13 cellular contexts compared by ENCODE assay signal in the genomic region with DNA sequence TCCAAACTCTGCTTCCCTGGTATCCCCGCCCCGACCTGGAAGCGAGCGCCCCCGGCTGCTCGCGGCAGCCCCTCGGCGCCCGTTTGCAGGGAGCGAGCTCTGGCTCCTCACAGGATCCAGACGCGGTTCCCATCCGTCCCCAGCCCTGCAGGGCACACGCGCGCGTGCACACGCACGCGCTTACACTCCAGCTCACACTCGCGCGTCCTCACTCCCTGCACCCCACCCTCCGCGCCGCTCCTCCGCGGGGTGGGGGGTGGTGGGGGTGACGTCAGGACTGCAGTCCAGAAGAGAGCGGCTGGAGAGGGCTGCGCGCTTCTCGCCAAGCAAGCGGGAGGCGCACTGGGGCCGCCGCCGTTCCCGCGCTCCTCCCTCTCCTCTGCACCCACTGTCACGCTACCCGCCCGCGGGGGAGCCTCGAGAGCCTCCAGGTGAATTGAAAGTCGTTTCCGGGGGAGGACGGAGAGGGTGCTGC.
DNase-seq lines count a peak whose midpoint lies in the region; FAIRE-seq and TF ChIP-seq lines count a peak whose summit lies in the region.
"Had no signal": no experiment of that assay in that cellular context is flagged by ENCODE, and none has a peak within 500 bp of the region (broad histone marks: within the 10 kb centered on the region; RNA-seq: fewer than 3 reads in every experiment).

No MANE protein-coding gene starts in this region.

- TF ChIP-seq CTCF in VCaP (conservative IDR thresholded peaks at IDR 0.05): no peak

- no peak overlapping the region for H3K27ac Mint-ChIP-seq in activated T-helper 1 cell treated with anti-CD3 and anti-CD28 coated beads, Interleukin-12 subunit alpha, Interleukin-12 subunit beta, Interleukin-2, Interleukin-4 antibody, amounts not matched to agents 30 ng/mL and 10 ng/mL and 1 ng/mL, durations not matched to agents 14 hours and 24 hours and 36 hours

- FAIRE-seq in small intestine (lab: Jason Lieb, UNC): no peak

- H3K36me3 Mint-ChIP-seq in activated T-helper 1 cell treated with anti-CD3 and anti-CD28 coated beads, Interleukin-12 subunit alpha, Interleukin-12 subunit beta, Interleukin-2, Interleukin-4 antibody, amounts not matched to agents 30 ng/mL and 10 ng/mL and 1 ng/mL, durations not matched to agents 14 hours and 24 hours and 36 hours (ENCODE audit: low read depth): no peaks in the 10 kb centered on the region

- DNase-seq in DMS 273 (lab: John Stamatoyannopoulos, UW; ENCODE audit: unreplicated experiment) (peak; percentile 55), DMS 273 treated with DMSO at 0.1 percent for 48 hours (lab: John Stamatoyannopoulos, UW) (no peak), small intestine (no peak), HuH-7 (ENCODE audit: low spot score) (no peak)
- no peak for DNase-seq in activated T-helper 1 cell treated with anti-CD3 and anti-CD28 coated beads, Interleukin-12 subunit alpha, Interleukin-12 subunit beta, Interleukin-2, Interleukin-4 antibody, amounts not matched to agents 30 ng/mL and 10 ng/mL and 1 ng/mL, durations not matched to agents 14 hours and 24 hours and 36 hours (ENCODE audit: low spot score)
- DNase-seq: cerebellar nuclear complex; left cardiac atrium; NCI-H510A treated with DMSO at 0.1 percent for 48 hours; stimulated activated CD4-positive, alpha-beta T cell treated with anti-CD3 and anti-CD28 coated beads, Interleukin-4, amount 100 ng/mL, for 1 hour had no signal

- no peak overlapping the region for H3K9ac ChIP-seq in rectal smooth muscle tissue (ENCODE audit: low read length)

- H3K4me3 ChIP-seq in iPS-11a (ENCODE audit: low read depth, low read length) (peak overlapping the region; percentile 54), rectal smooth muscle tissue (ENCODE audit: low read length) (peak overlapping the region; percentile 39), small intestine (ENCODE audit: low read depth in 1 of 2, low read length in 2 of 2) (no peak overlapping the region)

- H3K36me3 ChIP-seq in rectal smooth muscle tissue (ENCODE audit: control insufficient read depth, insufficient read depth, low read length): no peaks in the 10 kb centered on the region
- no peaks in the 10 kb centered on the region for H3K36me3 ChIP-seq in small intestine (ENCODE audit: control insufficient read depth in 2 of 2, insufficient read depth in 2 of 2, low read length in 2 of 2)

- no peaks in the 10 kb centered on the region for H3K9me3 ChIP-seq in small intestine (ENCODE audit: control insufficient read depth, low read depth)

- peaks cover 50% of the 10 kb centered on the region for H3K27me3 Mint-ChIP-seq in activated T-helper 1 cell treated with anti-CD3 and anti-CD28 coated beads, Interleukin-12 subunit alpha, Interleukin-12 subunit beta, Interleukin-2, Interleukin-4 antibody, amounts not matched to agents 30 ng/mL and 10 ng/mL and 1 ng/mL, durations not matched to agents 14 hours and 24 hours and 36 hours (ENCODE audit: insufficient read depth)

- intact Hi-C loops in activated T-helper 1 cell treated with anti-CD3 and anti-CD28 coated beads, Interleukin-12 subunit alpha, Interleukin-12 subunit beta, Interleukin-2, Interleukin-4 antibody, amounts not matched to agents 30 ng/mL and 10 ng/mL and 1 ng/mL, durations not matched to agents 14 hours and 24 hours and 36 hours (cut with micrococcal nuclease): loop anchor here (10.0 kb wide), 1 partner anchor 500 kb away; the partner anchor contains the start of gene PTF1A

- H3K4me3 Mint-ChIP-seq in activated T-helper 1 cell treated with anti-CD3 and anti-CD28 coated beads, Interleukin-12 subunit alpha, Interleukin-12 subunit beta, Interleukin-2, Interleukin-4 antibody, amounts not matched to agents 30 ng/mL and 10 ng/mL and 1 ng/mL, durations not matched to agents 14 hours and 24 hours and 36 hours: no peak overlapping the region

- H3K9me3 Mint-ChIP-seq in activated T-helper 1 cell treated with anti-CD3 and anti-CD28 coated beads, Interleukin-12 subunit alpha, Interleukin-12 subunit beta, Interleukin-2, Interleukin-4 antibody, amounts not matched to agents 30 ng/mL and 10 ng/mL and 1 ng/mL, durations not matched to agents 14 hours and 24 hours and 36 hours: no peaks in the 10 kb centered on the region

- 1 to 7% (median 4%) methylated on average over 45 to 49 of the region's 49 CpGs for WGBS in small intestine, 3 donors

- H3K4me1 ChIP-seq in rectal smooth muscle tissue (ENCODE audit: control insufficient read depth, insufficient read depth, low read length): no peaks in the 10 kb centered on the region
- H3K4me1 ChIP-seq in small intestine (ENCODE audit: control insufficient read depth in 2 of 2, insufficient read depth in 1 of 2, low read depth in 1 of 2, low read length in 1 of 2): no peaks in the 10 kb centered on the region

- H3K27ac ChIP-seq in VCaP: peak overlapping the region; percentile 66
- no peak overlapping the region for H3K27ac ChIP-seq in rectal smooth muscle tissue (ENCODE audit: low read depth, low read length)
- H3K27ac ChIP-seq in small intestine (ENCODE audit: low read depth in 1 of 2, low read length in 1 of 2): no peak overlapping the region
- H3K27ac ChIP-seq: 22Rv1 had no signal

- no peaks in the 10 kb centered on the region for H3K4me1 Mint-ChIP-seq in activated T-helper 1 cell treated with anti-CD3 and anti-CD28 coated beads, Interleukin-12 subunit alpha, Interleukin-12 subunit beta, Interleukin-2, Interleukin-4 antibody, amounts not matched to agents 30 ng/mL and 10 ng/mL and 1 ng/mL, durations not matched to agents 14 hours and 24 hours and 36 hours (ENCODE audit: low read depth)

- peaks cover 12% of the 10 kb centered on the region for H3K27me3 ChIP-seq in rectal smooth muscle tissue (ENCODE audit: control insufficient read depth, insufficient read depth, low read length)
- peaks cover 0 to 21% of the 10 kb centered on the region in 2 donors for H3K27me3 ChIP-seq in small intestine (ENCODE audit: control insufficient read depth in 2 of 2, insufficient read depth in 2 of 2, low read length in 2 of 2)

Comparison
In these comparisons a context has a peak if more than half of its experiments do, and no peak if none do; other contexts are left out.
1. H3K4me3 ChIP-seq: peak in iPS-11a (single experiment) and rectal smooth muscle tissue (single experiment); none in small intestine (0 of 2).